Comparison of ENCODE assay signal across 19 cellular contexts in the genomic region with DNA sequence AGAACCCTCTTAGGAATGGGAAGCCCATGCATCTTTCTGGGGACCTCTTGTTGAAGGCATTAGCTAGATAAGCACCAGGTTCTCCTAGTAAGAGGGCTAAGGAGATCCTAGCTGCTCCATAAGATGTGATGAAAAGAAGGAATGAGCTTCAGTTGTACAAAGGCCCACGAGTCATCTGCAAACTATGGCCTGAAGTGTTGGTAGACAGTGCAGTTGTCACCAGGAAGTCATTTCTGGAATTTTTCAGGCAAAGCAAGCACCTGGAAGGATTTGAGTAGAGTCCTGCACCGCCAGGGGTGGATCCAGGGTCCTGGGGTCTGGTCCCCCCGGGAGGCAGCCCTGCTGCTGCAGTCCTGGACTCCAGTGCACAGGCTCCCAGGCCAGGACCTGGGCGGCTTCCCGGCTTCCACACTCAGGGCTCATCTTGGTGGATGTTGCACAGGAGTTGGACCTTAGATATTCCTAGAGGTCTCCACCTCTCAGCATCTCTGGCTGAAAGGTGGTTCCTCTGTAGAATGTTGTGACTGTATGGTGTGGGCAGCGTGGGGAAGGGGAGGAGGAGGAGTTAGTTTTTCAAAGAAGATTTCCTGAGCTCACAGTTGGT.
"Had no signal": no experiment of that assay in that cellular context is flagged by ENCODE, and none has a peak within 500 bp of the region (broad histone marks: within the 10 kb centered on the region; RNA-seq: fewer than 3 reads in every experiment).

No MANE protein-coding gene starts in this region.

- H3K9me3 Mint-ChIP-seq: effector memory CD8-positive, alpha-beta T cell; natural killer cell treated with Interleukin-12 subunit alpha and Interleukin-12 subunit beta and Interleukin-15 and Interleukin-18, amount 100 ng/mL, for 72 hours; T-cell had no signal

- H3K9me3 ChIP-seq: prostate gland, right atrium auricular region had no signal

- H3K36me3 ChIP-seq: lower lobe of right lung, prostate gland, right atrium auricular region, tibial artery had no signal

- H3K27ac Mint-ChIP-seq: activated CD4-positive, alpha-beta T cell treated with anti-CD3 and anti-CD28 coated beads, Interleukin-2, amount 10 ng/mL, durations not matched to agents 7 days and 5 days; activated naive CD4-positive, alpha-beta T cell treated with anti-CD3 and anti-CD28 coated beads, Interleukin-2, amount 10 ng/mL, durations not matched to agents 7 days and 5 days; effector memory CD8-positive, alpha-beta T cell; natural killer cell treated with Interleukin-12 subunit alpha and Interleukin-12 subunit beta and Interleukin-15 and Interleukin-18, amount 100 ng/mL, for 72 hours; T-cell had no signal

- H3K36me3 Mint-ChIP-seq: natural killer cell treated with Interleukin-12 subunit alpha and Interleukin-12 subunit beta and Interleukin-15 and Interleukin-18, amount 100 ng/mL, for 72 hours had no signal

- H3K4me3 ChIP-seq: ascending aorta, lower lobe of right lung, prostate gland, right atrium auricular region, tibial artery had no signal

- H3K27me3 ChIP-seq: ascending aorta, right atrium auricular region, tibial artery had no signal

- H3K27ac ChIP-seq: ascending aorta, epithelial cell of prostate, lower lobe of right lung, prostate gland, right atrium auricular region, tibial artery had no signal

- ATAC-seq: activated T-cell treated with anti-CD3 and anti-CD28 coated beads, Interleukin-2, amount 50 U/mL, for 4 hours; effector memory CD8-positive, alpha-beta T cell; lower lobe of right lung; stimulated activated naive CD8-positive, alpha-beta T cell treated with anti-CD3 and anti-CD28 coated beads, Interleukin-15, Interleukin-2, amounts not matched to agents 100 U/mL and 50 U/mL, for 24 hours; T-cell had no signal

- H3K4me3 Mint-ChIP-seq: activated CD4-positive, alpha-beta T cell treated with anti-CD3 and anti-CD28 coated beads, Interleukin-2, amount 10 ng/mL, durations not matched to agents 7 days and 5 days; activated naive CD4-positive, alpha-beta T cell treated with anti-CD3 and anti-CD28 coated beads, Interleukin-2, amount 10 ng/mL, durations not matched to agents 7 days and 5 days; activated T-cell treated with anti-CD3 and anti-CD28 coated beads, Interleukin-2, amount 50 U/mL, for 4 hours; effector memory CD8-positive, alpha-beta T cell; natural killer cell treated with Interleukin-12 subunit alpha and Interleukin-12 subunit beta and Interleukin-15 and Interleukin-18, amount 100 ng/mL, for 72 hours; T-cell had no signal

- DNase-seq: activated CD4-positive, alpha-beta T cell treated with anti-CD3 and anti-CD28 coated beads, Interleukin-2, amount 10 ng/mL, durations not matched to agents 7 days and 5 days; activated CD4-positive, CD25-positive, alpha-beta regulatory T cell; activated CD8-positive, alpha-beta memory T cell treated with anti-CD3 and anti-CD28 coated beads, Interleukin-2, amount 50 U/mL, for 4 hours; activated naive CD4-positive, alpha-beta T cell treated with anti-CD3 and anti-CD28 coated beads, Interleukin-2, amount 10 ng/mL, durations not matched to agents 7 days and 5 days; activated T-cell treated with anti-CD3 and anti-CD28 coated beads, Interleukin-2, amount 50 U/mL, for 4 hours; effector memory CD8-positive, alpha-beta T cell; foreskin fibroblast; lower lobe of right lung; nucleus accumbens; stimulated activated naive CD8-positive, alpha-beta T cell treated with anti-CD3 and anti-CD28 coated beads, Interleukin-15, Interleukin-2, amounts not matched to agents 100 U/mL and 50 U/mL, for 24 hours; substantia nigra; T-cell; T1000; tibial artery had no signal

- H3K27me3 Mint-ChIP-seq: activated CD4-positive, alpha-beta T cell treated with anti-CD3 and anti-CD28 coated beads, Interleukin-2, amount 10 ng/mL, durations not matched to agents 7 days and 5 days; activated naive CD4-positive, alpha-beta T cell treated with anti-CD3 and anti-CD28 coated beads, Interleukin-2, amount 10 ng/mL, durations not matched to agents 7 days and 5 days had no signal
